Comparison of ENCODE assay signal across 1 cellular context in the genomic region with DNA sequence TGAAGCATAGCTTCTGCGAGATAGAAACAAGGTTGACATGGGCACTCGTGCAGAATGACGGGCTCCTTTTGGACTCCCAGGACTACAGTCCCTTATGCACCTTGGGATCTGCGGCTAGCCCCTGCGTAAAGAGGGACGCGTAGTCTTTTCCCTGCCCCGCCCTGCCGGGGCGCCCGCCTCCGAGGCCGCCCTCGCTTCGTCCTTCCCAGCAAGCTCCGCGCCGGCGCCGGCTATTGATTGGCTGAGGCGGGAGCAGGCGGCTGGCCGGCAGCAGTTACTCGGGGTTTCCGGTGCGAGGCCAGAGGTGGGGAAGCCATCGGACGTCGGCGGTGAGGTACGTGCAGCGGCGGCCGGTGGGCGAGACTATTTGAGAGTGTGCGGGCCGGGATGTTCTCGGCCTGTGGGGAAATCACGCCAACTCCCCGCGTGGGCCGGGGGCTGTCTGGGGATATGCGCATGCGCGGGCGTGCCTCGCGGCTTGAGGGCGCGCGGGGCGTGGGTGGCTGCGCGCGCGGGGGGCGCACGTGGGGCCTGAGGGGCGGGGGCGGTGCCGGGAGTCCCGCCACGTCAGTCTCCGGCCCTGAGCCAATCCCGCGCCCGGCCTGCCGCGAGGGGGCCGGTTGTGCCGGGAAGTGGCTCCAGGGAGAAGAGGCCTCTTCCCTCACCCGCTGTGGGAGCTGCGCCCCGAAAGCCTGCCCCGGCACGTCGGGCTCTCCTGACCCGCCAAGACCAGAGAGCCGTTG.
A peak's percentile ranks its signal among the peaks of the same experiment; 100 is the strongest.
TF ChIP-seq lines count a peak whose summit lies in the region.

Gene TXLNA (plus strand): TSS at position 233 of the 743 bp plus-strand sequence. CDS start 671 bp downstream, outside the sequence.

TF ChIP-seq in HepG2, 621 proteins besides CTCF, POLR2A, EP300 and RAD21 (continued from another document and continues in another):
- TF ChIP-seq, protein P1, sequence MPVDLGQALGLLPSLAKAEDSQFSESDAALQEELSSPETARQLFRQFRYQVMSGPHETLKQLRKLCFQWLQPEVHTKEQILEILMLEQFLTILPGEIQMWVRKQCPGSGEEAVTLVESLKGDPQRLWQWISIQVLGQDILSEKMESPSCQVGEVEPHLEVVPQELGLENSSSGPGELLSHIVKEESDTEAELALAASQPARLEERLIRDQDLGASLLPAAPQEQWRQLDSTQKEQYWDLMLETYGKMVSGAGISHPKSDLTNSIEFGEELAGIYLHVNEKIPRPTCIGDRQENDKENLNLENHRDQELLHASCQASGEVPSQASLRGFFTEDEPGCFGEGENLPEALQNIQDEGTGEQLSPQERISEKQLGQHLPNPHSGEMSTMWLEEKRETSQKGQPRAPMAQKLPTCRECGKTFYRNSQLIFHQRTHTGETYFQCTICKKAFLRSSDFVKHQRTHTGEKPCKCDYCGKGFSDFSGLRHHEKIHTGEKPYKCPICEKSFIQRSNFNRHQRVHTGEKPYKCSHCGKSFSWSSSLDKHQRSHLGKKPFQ (CRISPR knock-in tag; IDR thresholded peaks at IDR 0.05; ENCODE audit: insufficient replicate concordance): peak; percentile 94
- no peak for TF ChIP-seq ZNF414 (CRISPR knock-in tag; IDR thresholded peaks at IDR 0.05)
- TF ChIP-seq RBAK (CRISPR knock-in tag; IDR thresholded peaks at IDR 0.05): peak; percentile 28; the same call in 1 of the 2 replicates
- TF ChIP-seq, protein P2, sequence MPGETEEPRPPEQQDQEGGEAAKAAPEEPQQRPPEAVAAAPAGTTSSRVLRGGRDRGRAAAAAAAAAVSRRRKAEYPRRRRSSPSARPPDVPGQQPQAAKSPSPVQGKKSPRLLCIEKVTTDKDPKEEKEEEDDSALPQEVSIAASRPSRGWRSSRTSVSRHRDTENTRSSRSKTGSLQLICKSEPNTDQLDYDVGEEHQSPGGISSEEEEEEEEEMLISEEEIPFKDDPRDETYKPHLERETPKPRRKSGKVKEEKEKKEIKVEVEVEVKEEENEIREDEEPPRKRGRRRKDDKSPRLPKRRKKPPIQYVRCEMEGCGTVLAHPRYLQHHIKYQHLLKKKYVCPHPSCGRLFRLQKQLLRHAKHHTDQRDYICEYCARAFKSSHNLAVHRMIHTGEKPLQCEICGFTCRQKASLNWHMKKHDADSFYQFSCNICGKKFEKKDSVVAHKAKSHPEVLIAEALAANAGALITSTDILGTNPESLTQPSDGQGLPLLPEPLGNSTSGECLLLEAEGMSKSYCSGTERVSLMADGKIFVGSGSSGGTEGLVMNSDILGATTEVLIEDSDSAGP (CRISPR knock-in tag; IDR thresholded peaks at IDR 0.05; ENCODE audit: borderline replicate concordance): peak; percentile 80
- TF ChIP-seq, protein P3, sequence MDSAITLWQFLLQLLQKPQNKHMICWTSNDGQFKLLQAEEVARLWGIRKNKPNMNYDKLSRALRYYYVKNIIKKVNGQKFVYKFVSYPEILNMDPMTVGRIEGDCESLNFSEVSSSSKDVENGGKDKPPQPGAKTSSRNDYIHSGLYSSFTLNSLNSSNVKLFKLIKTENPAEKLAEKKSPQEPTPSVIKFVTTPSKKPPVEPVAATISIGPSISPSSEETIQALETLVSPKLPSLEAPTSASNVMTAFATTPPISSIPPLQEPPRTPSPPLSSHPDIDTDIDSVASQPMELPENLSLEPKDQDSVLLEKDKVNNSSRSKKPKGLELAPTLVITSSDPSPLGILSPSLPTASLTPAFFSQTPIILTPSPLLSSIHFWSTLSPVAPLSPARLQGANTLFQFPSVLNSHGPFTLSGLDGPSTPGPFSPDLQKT (CRISPR knock-in tag; IDR thresholded peaks at IDR 0.05; ENCODE audit: borderline replicate concordance): no peak; the same call in 1 of the 2 replicates
- no peak for TF ChIP-seq ZNF432 (CRISPR knock-in tag; IDR thresholded peaks at IDR 0.05; ENCODE audit: borderline replicate concordance)
- no peak for TF ChIP-seq NR3C1 (CRISPR knock-in tag; IDR thresholded peaks at IDR 0.05)
- TF ChIP-seq TCF12 (IDR thresholded peaks at IDR 0.05): no peak
- 0 out of 2 replicates have a peak, but pooled peaks have one; percentile 15 for TF ChIP-seq TCF12 (CRISPR knock-in tag; IDR thresholded peaks at IDR 0.05)
- TF ChIP-seq HMG20B (CRISPR knock-in tag; conservative IDR thresholded peaks at IDR 0.05): 0 out of 2 replicates have a peak, but pooled peaks have one; percentile 41
- TF ChIP-seq ISX (CRISPR knock-in tag; conservative IDR thresholded peaks at IDR 0.05): no peak; the same call in 1 of the 2 replicates
- TF ChIP-seq ZNF883 (CRISPR knock-in tag; IDR thresholded peaks at IDR 0.05; ENCODE audit: not compliant biosample characterization): peak; percentile 86
- TF ChIP-seq SALL2 (CRISPR knock-in tag; IDR thresholded peaks at IDR 0.05): peak; percentile 93
- TF ChIP-seq ERF (CRISPR knock-in tag; IDR thresholded peaks at IDR 0.05): peak; percentile 89
- TF ChIP-seq FIP1L1 (IDR thresholded peaks at IDR 0.05; ENCODE audit: borderline replicate concordance, insufficient read depth, low read depth, low read length): no peak
- no peak for TF ChIP-seq ZNF496 (CRISPR knock-in tag; IDR thresholded peaks at IDR 0.05; ENCODE audit: insufficient replicate concordance)
- peak; percentile 92; the same call in 1 of the 2 replicates for TF ChIP-seq NR0B2 (CRISPR knock-in tag; IDR thresholded peaks at IDR 0.05)
- TF ChIP-seq RFXAP (CRISPR knock-in tag; IDR thresholded peaks at IDR 0.05; ENCODE audit: borderline replicate concordance): peak; percentile 63
- TF ChIP-seq BHLHE40 (IDR thresholded peaks at IDR 0.05; ENCODE audit: low read length): no peak
- 0 out of 2 replicates have a peak, but pooled peaks have one; percentile 43 for TF ChIP-seq ZBTB3 (CRISPR knock-in tag; IDR thresholded peaks at IDR 0.05; ENCODE audit: borderline replicate concordance, low read depth)
- TF ChIP-seq, protein P4, sequence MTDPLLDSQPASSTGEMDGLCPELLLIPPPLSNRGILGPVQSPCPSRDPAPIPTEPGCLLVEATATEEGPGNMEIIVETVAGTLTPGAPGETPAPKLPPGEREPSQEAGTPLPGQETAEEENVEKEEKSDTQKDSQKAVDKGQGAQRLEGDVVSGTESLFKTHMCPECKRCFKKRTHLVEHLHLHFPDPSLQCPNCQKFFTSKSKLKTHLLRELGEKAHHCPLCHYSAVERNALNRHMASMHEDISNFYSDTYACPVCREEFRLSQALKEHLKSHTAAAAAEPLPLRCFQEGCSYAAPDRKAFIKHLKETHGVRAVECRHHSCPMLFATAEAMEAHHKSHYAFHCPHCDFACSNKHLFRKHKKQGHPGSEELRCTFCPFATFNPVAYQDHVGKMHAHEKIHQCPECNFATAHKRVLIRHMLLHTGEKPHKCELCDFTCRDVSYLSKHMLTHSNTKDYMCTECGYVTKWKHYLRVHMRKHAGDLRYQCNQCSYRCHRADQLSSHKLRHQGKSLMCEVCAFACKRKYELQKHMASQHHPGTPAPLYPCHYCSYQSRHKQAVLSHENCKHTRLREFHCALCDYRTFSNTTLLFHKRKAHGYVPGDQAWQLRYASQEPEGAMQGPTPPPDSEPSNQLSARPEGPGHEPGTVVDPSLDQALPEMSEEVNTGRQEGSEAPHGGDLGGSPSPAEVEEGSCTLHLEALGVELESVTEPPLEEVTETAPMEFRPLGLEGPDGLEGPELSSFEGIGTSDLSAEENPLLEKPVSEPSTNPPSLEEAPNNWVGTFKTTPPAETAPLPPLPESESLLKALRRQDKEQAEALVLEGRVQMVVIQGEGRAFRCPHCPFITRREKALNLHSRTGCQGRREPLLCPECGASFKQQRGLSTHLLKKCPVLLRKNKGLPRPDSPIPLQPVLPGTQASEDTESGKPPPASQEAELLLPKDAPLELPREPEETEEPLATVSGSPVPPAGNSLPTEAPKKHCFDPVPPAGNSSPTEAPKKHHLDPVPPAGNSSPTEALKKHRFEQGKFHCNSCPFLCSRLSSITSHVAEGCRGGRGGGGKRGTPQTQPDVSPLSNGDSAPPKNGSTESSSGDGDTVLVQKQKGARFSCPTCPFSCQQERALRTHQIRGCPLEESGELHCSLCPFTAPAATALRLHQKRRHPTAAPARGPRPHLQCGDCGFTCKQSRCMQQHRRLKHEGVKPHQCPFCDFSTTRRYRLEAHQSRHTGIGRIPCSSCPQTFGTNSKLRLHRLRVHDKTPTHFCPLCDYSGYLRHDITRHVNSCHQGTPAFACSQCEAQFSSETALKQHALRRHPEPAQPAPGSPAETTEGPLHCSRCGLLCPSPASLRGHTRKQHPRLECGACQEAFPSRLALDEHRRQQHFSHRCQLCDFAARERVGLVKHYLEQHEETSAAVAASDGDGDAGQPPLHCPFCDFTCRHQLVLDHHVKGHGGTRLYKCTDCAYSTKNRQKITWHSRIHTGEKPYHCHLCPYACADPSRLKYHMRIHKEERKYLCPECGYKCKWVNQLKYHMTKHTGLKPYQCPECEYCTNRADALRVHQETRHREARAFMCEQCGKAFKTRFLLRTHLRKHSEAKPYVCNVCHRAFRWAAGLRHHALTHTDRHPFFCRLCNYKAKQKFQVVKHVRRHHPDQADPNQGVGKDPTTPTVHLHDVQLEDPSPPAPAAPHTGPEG (CRISPR knock-in tag; IDR thresholded peaks at IDR 0.05): peak; percentile 79; the same call in 1 of the 2 replicates
- no peak for TF ChIP-seq SIN3B (IDR thresholded peaks at IDR 0.05; ENCODE audit: low read length)
- no peak for TF ChIP-seq SYNCRIP (IDR thresholded peaks at IDR 0.05; ENCODE audit: insufficient read depth, low read depth, low read length)
- no peak for TF ChIP-seq SETDB1 (CRISPR knock-in tag; IDR thresholded peaks at IDR 0.05; ENCODE audit: borderline replicate concordance)
- TF ChIP-seq ZNF713 (CRISPR knock-in tag; IDR thresholded peaks at IDR 0.05): peak; percentile 79; the same call in 1 of the 2 replicates
- TF ChIP-seq BATF2 (CRISPR knock-in tag; IDR thresholded peaks at IDR 0.05): peak; percentile 96
- peak; percentile 83 for TF ChIP-seq ZNF777 (CRISPR knock-in tag; IDR thresholded peaks at IDR 0.05)
- TF ChIP-seq ZNF567 (CRISPR knock-in tag; IDR thresholded peaks at IDR 0.05; ENCODE audit: borderline replicate concordance): peak; percentile 93; the same call in 1 of the 2 replicates
- TF ChIP-seq TP53 (CRISPR knock-in tag; conservative IDR thresholded peaks at IDR 0.05): no peak; the same call in 1 of the 2 replicates
- TF ChIP-seq ZBTB38 (CRISPR knock-in tag; IDR thresholded peaks at IDR 0.05): peak; percentile 93
- TF ChIP-seq ZBTB42 (CRISPR knock-in tag; IDR thresholded peaks at IDR 0.05): no peak; the same call in 1 of the 2 replicates
- no peak; the same call in 1 of the 2 replicates for TF ChIP-seq NCOR1 (IDR thresholded peaks at IDR 0.05; ENCODE audit: borderline replicate concordance, low read length)
- TF ChIP-seq PHF20 (CRISPR knock-in tag; IDR thresholded peaks at IDR 0.05): peak; percentile 84
- no peak for TF ChIP-seq ARNTL (CRISPR knock-in tag; IDR thresholded peaks at IDR 0.05)
- TF ChIP-seq, protein P5, sequence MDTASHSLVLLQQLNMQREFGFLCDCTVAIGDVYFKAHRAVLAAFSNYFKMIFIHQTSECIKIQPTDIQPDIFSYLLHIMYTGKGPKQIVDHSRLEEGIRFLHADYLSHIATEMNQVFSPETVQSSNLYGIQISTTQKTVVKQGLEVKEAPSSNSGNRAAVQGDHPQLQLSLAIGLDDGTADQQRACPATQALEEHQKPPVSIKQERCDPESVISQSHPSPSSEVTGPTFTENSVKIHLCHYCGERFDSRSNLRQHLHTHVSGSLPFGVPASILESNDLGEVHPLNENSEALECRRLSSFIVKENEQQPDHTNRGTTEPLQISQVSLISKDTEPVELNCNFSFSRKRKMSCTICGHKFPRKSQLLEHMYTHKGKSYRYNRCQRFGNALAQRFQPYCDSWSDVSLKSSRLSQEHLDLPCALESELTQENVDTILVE (CRISPR knock-in tag; IDR thresholded peaks at IDR 0.05): peak; percentile 78
- no peak for TF ChIP-seq THAP8 (CRISPR knock-in tag; IDR thresholded peaks at IDR 0.05; ENCODE audit: borderline replicate concordance)
- no peak; the same call in none of the 2 replicates for TF ChIP-seq MIER3 (CRISPR knock-in tag; IDR thresholded peaks at IDR 0.05; ENCODE audit: borderline replicate concordance)
- TF ChIP-seq ZNF597 (CRISPR knock-in tag; IDR thresholded peaks at IDR 0.05): no peak
- TF ChIP-seq, protein P6, sequence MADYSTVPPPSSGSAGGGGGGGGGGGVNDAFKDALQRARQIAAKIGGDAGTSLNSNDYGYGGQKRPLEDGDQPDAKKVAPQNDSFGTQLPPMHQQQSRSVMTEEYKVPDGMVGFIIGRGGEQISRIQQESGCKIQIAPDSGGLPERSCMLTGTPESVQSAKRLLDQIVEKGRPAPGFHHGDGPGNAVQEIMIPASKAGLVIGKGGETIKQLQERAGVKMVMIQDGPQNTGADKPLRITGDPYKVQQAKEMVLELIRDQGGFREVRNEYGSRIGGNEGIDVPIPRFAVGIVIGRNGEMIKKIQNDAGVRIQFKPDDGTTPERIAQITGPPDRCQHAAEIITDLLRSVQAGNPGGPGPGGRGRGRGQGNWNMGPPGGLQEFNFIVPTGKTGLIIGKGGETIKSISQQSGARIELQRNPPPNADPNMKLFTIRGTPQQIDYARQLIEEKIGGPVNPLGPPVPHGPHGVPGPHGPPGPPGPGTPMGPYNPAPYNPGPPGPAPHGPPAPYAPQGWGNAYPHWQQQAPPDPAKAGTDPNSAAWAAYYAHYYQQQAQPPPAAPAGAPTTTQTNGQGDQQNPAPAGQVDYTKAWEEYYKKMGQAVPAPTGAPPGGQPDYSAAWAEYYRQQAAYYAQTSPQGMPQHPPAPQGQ (CRISPR knock-in tag; IDR thresholded peaks at IDR 0.05; ENCODE audit: borderline replicate concordance): no peak
- no peak for TF ChIP-seq ZNF501 (CRISPR knock-in tag; IDR thresholded peaks at IDR 0.05)
